In the genomic region with DNA sequence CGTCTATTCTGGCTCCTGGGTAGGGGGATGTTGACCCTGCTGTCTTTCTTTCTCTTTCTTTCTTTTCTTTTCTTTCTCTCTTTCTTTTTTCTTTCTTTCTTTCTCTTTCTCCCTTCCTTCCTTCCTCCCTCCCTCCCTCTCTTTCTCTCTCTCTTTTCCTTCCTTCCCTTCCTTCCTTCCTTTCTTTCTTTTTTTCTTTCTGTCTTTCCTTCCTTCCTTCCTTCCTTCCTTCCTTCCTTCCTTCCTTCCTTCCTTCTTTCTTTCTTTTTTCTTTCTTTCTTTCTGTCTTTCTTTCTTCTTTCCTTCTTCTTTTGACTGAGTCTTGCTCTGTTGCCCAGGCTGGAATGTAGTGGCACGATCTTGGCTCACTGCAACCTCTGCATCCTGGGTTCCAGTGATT, we compare ENCODE assay signal across 11 cellular contexts. TPM values are rescaled to one million over a fixed set of nuclear protein-coding genes. Genes with fewer than 3 reads are reported as not detected.
"Had no signal": no experiment of that assay in that cellular context is flagged by ENCODE, and none has a peak within 500 bp of the region (broad histone marks: within the 10 kb centered on the region; RNA-seq: fewer than 3 reads in every experiment).

No MANE protein-coding gene starts in this region.

RNA-seq across cellular contexts. Expression of gene PSD2, which starts 3.0 kb away (rescaled TPM):
- total RNA-seq: activated B cell treated with CpG ODN at 0.5 μM for 24 hours; activated CD4-positive, alpha-beta memory T cell treated with anti-CD3 and anti-CD28 coated beads for 36 hours; activated CD4-positive, alpha-beta memory T cell treated with anti-CD3 and anti-CD28 coated beads, Interleukin-2, amount 10 ng/mL, durations not matched to agents 7 days and 5 days; activated CD4-positive, alpha-beta T cell treated with anti-CD3 and anti-CD28 coated beads for 36 hours; activated CD4-positive, alpha-beta T cell treated with anti-CD3 and anti-CD28 coated beads, Interleukin-2, amount 10 ng/mL, durations not matched to agents 24 days and 14 days; activated CD4-positive, alpha-beta T cell treated with anti-CD3 and anti-CD28 coated beads, Interleukin-2, amount 10 ng/mL, durations not matched to agents 7 days and 5 days; activated CD8-positive, alpha-beta memory T cell treated with anti-CD3 and anti-CD28 coated beads for 36 hours; activated CD8-positive, alpha-beta memory T cell treated with anti-CD3 and anti-CD28 coated beads, Interleukin-2, amount 10 ng/mL, durations not matched to agents 7 days and 5 days; activated CD8-positive, alpha-beta T cell treated with anti-CD3 and anti-CD28 coated beads, Interleukin-2, amount 10 ng/mL, durations not matched to agents 7 days and 5 days; T-helper 1 cell treated with Interleukin-12 subunit alpha and Interleukin-12 subunit beta and Interleukin-4 antibody, amounts not matched to agents 30 ng/mL and 1 ng/mL, for 36 hours; T-helper 2 cell treated with Interferon-gamma antibody and Interleukin-4, amounts not matched to agents 100 ng/mL and 5 ng/mL, for 36 hours had no signal
